ENCODE assay signal across 8 cellular contexts in the genomic region with DNA sequence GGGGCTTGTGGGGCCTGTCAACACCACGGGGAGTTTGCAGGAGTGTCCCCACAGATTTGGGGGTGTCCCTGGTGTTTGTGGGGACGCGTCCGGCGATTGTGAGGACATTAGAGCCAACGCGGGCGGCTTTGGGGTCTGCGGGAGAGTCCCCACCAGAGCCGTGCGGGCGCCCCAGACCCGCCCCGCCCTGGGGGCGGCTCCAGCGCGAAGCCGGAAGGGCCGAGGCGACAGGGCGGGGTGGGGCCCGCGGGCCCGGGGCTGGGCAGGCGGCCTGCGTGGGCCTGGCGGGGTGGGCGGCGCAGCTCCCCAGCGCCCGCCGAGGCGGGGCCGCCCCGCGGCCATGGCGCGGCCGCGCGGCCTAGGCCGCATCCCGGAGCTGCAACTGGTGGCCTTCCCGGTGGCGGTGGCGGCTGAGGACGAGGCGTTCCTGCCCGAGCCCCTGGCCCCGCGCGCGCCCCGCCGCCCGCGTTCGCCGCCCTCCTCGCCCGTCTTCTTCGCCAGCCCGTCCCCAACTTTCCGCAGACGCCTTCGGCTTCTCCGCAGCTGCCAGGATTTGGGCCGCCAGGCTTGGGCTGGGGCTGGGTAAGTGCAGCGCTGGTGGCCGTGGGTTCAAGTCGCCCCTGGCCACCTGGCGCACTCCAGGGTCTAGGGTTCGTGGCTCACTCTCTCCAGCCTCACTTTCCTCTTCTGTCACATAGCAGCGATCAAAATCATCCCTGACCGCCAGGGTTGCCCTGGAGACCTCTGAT. TPM values are rescaled to one million over a fixed set of nuclear protein-coding genes. Genes with fewer than 3 reads are reported as not detected.
DNase-seq lines count a peak whose midpoint lies in the region; ATAC-seq and TF ChIP-seq lines count a peak whose summit lies in the region.

No MANE protein-coding gene starts in this region.

- ATAC-seq in natural killer cell: peak; percentile 10 to 52 (median 21)
- no peak for ATAC-seq in GM21529 (IDR thresholded peaks at IDR 0.05; ENCODE audit: unreplicated experiment)
- no peak for ATAC-seq in GM19328 (IDR thresholded peaks at IDR 0.05; ENCODE audit: unreplicated experiment)
- no peak for ATAC-seq in HG03342 (IDR thresholded peaks at IDR 0.05; ENCODE audit: unreplicated experiment)

- H3K27ac Mint-ChIP-seq in endothelial cell (ENCODE audit: unreplicated experiment) (no peak overlapping the region), natural killer cell (peak overlapping the region; percentile 95 to 96)

- H3K4me3 Mint-ChIP-seq in endothelial cell (ENCODE audit: unreplicated experiment): peak overlapping the region; percentile 25
- H3K4me3 Mint-ChIP-seq in natural killer cell: peak overlapping the region; percentile 95

- peaks cover 8% of the 10 kb centered on the region for H3K36me3 Mint-ChIP-seq in endothelial cell (ENCODE audit: low read depth, unreplicated experiment)
- H3K36me3 Mint-ChIP-seq in natural killer cell: peaks cover 7% of the 10 kb centered on the region

- TF ChIP-seq CTCF in GM12865 (IDR thresholded peaks at IDR 0.05; ENCODE audit: insufficient read depth, low read depth, low read length, missing control alignments) (no peak), endothelial cell (IDR thresholded peaks at IDR 0.05; ENCODE audit: unreplicated experiment) (no peak), natural killer cell (IDR thresholded peaks at IDR 0.05) (no peak)

- H3K27me3 Mint-ChIP-seq in endothelial cell (ENCODE audit: unreplicated experiment) (peaks cover 17% of the 10 kb centered on the region), natural killer cell (ENCODE audit: low read depth in 2 of 2) (peaks cover 3 to 7% of the 10 kb centered on the region in 2 donors)

- peak; percentile 52 for DNase-seq in GM12865 (ENCODE audit: low read depth)
- DNase-seq in NCI-H774 (lab: John Stamatoyannopoulos, UW): peak; percentile 24
- DNase-seq in endothelial cell (ENCODE audit: low spot score): no peak
- peak; percentile 61 for DNase-seq in natural killer cell
- DNase-seq in UCSD-AML1 (lab: John Stamatoyannopoulos, UW; ENCODE audit: unreplicated experiment): no peak

- intact Hi-C loops in natural killer cell (cut with micrococcal nuclease): loop anchor here (5.0 to 10.0 kb wide), 2 partner anchors 46 to 137 kb away; a partner anchor contains a TSS

- no peaks in the 10 kb centered on the region for H3K4me1 Mint-ChIP-seq in endothelial cell (ENCODE audit: unreplicated experiment)
- H3K4me1 Mint-ChIP-seq in natural killer cell: peaks cover 59 to 72% of the 10 kb centered on the region in 2 donors

- H3K9me3 Mint-ChIP-seq in endothelial cell (ENCODE audit: unreplicated experiment): no peaks in the 10 kb centered on the region
- H3K9me3 Mint-ChIP-seq in natural killer cell: peaks cover 2 to 3% of the 10 kb centered on the region in 2 donors

- peak overlapping the region; percentile 68 for H3K4me3 ChIP-seq in GM12865 (ENCODE audit: low read depth, low read length)

RNA-seq across cellular contexts. Expression of a gene that starts 10.3 kb away (rescaled TPM):
- total RNA-seq in endothelial cell (ENCODE audit: unreplicated experiment): 0.46 TPM
- total RNA-seq in natural killer cell: 10 to 100 TPM; 34.2 to 46.2 (median 44.9) TPM

RNA-seq across cellular contexts. Expression of a gene that starts 27.3 kb away (rescaled TPM):
- total RNA-seq in endothelial cell (ENCODE audit: unreplicated experiment) (386 TPM), natural killer cell (100 to 1,000 TPM; 211 to 242 (median 223) TPM)

RNA-seq across cellular contexts. Expression of a gene that starts 50.3 kb away (rescaled TPM):
- total RNA-seq in endothelial cell (ENCODE audit: unreplicated experiment) (143 TPM), natural killer cell (100 to 1,000 TPM; 401 to 469 (median 454) TPM)

Comparison
In these comparisons a context has a peak if more than half of its experiments do, and no peak if none do; other contexts are left out.
1. DNase-seq: peak in GM12865 (single experiment), NCI-H774 (single experiment) and natural killer cell (single experiment); none in endothelial cell (single experiment) and UCSD-AML1 (single experiment).
2. ATAC-seq: peak in natural killer cell (3 of 3); none in GM21529 (single experiment), GM19328 (single experiment) and HG03342 (single experiment).
3. RNA of a gene that starts 10.3 kb away (total RNA-seq): 34.2 to 46.2 TPM in natural killer cell; 0.46 TPM in endothelial cell (single experiment); every median in the first group is over 10 times any median in the second.